ENCODE assay signal across 19 cellular contexts in genomic region chr7:132760241-132760616, GRCh38.
A peak's percentile ranks its signal among the peaks of the same experiment; 100 is the strongest.
DNase-seq lines count a peak whose midpoint lies in the region; ATAC-seq, FAIRE-seq and TF ChIP-seq lines count a peak whose summit lies in the region.
"Had no signal": no experiment of that assay in that cellular context is flagged by ENCODE, and none has a peak within 500 bp of the region (broad histone marks: within the 10 kb centered on the region; RNA-seq: fewer than 3 reads in every experiment).

No MANE protein-coding gene starts in this region.

- no peak for TF ChIP-seq POLR2A in A549 (IDR thresholded peaks at IDR 0.05; ENCODE audit: low read length)

- H3K9me3 ChIP-seq in A549: 0 out of 3 replicates have a peak, but pooled peaks cover 4% of the 10 kb centered on the region
- H3K9me3 ChIP-seq: BLaER1 had no signal

- CTCF ChIA-PET in A549 (lab: Yijun Ruan, JAX) (no interaction called here), RWPE1 (lab: Yijun Ruan, JAX) (no interaction called here)

- H3K27ac ChIP-seq in A549 (no peak overlapping the region), RWPE1 (peak overlapping the region; percentile 36; the same call in 1 of the 2 replicates), epithelial cell of prostate (peak overlapping the region; percentile 38)
- H3K27ac ChIP-seq: BLaER1 had no signal

- DNase-seq in A549 (ENCODE audit: low read depth in 1 of 2, low spot score in 1 of 2) (no peak), AG10803 (ENCODE audit: low read depth) (peak; percentile 62), RWPE1 (ENCODE audit: low spot score) (no peak), epithelial cell of prostate (ENCODE audit: low read depth, low spot score) (no peak), OCI-M1 (lab: John Stamatoyannopoulos, UW) (no peak), HuH-7.5 (ENCODE audit: low spot score) (no peak), C1 segment of cervical spinal cord (lab: John Stamatoyannopoulos, UW) (no peak)
- DNase-seq: AML-193; Calu3; CD4-positive, CD25-positive, alpha-beta regulatory T cell; DMS 273 treated with DMSO at 0.1 percent for 48 hours; GOT3; H9; KBM-7 had no signal

- TF ChIP-seq CTCF in A549 (IDR thresholded peaks at IDR 0.05) (no peak), AG10803 (conservative IDR thresholded peaks at IDR 0.05; ENCODE audit: low read length) (no peak), RWPE1 (conservative IDR thresholded peaks at IDR 0.05; ENCODE audit: low read depth) (no peak)

- ATAC-seq in A549 (no peak), HG02870 (IDR thresholded peaks at IDR 0.05; ENCODE audit: unreplicated experiment) (no peak)
- ATAC-seq: GM12878 had no signal

- H3K4me2 ChIP-seq in A549: 0 out of 3 replicates have a peak overlapping the region, but pooled peaks have one; percentile 14
- H3K4me2 ChIP-seq: BLaER1 had no signal

- WGBS in A549 (ENCODE audit: missing lambda C conversion rate): 81% methylated on average over 2 of the region's 2 CpGs

- no peak for TF ChIP-seq EP300 in A549 (IDR thresholded peaks at IDR 0.05)

- POLR2A ChIA-PET in A549 (lab: Yijun Ruan, JAX) (no interaction called here), RWPE1 (lab: Yijun Ruan, JAX; ENCODE audit: low non-redundant PET) (no interaction called here)

- TF ChIP-seq RAD21 in A549 (conservative IDR thresholded peaks at IDR 0.05 in 1 of 2, IDR thresholded peaks at IDR 0.05 in 1 of 2): no peak

- peaks cover 20% of the 10 kb centered on the region for H3K4me1 ChIP-seq in A549

- H3K4me3 ChIP-seq in A549 (no peak overlapping the region), AG10803 (ENCODE audit: low read length) (no peak overlapping the region)
- H3K4me3 ChIP-seq: BLaER1, GM12878 had no signal

- no peak for FAIRE-seq in A549 (lab: Jason Lieb, UNC)
- FAIRE-seq: GM12878, GM18507, HTR-8/SVneo had no signal

TF ChIP-seq in A549, 52 proteins besides CTCF, POLR2A, EP300 and RAD21:
- TF ChIP-seq RFX5 (IDR thresholded peaks at IDR 0.05) (no peak), JUNB (IDR thresholded peaks at IDR 0.05) (no peak), ZNF302 (CRISPR knock-in tag; IDR thresholded peaks at IDR 0.05) (no peak), BHLHE40 (IDR thresholded peaks at IDR 0.05; ENCODE audit: low read depth, low read length) (no peak), HDAC2 (IDR thresholded peaks at IDR 0.05) (no peak), ELK1 (IDR thresholded peaks at IDR 0.05; ENCODE audit: low read depth, low read length) (no peak), SMC3 (IDR thresholded peaks at IDR 0.05) (no peak), SREBF2 (IDR thresholded peaks at IDR 0.05) (no peak), CBX8 (IDR thresholded peaks at IDR 0.05) (no peak)

Comparison
In these comparisons a context has a peak if more than half of its experiments do, and no peak if none do; other contexts are left out.
1. H3K27ac ChIP-seq: peak in RWPE1 (single experiment) and epithelial cell of prostate (single experiment); none in A549 (0 of 2).